ENCODE assay signal across 1 cellular context in the genomic region with DNA sequence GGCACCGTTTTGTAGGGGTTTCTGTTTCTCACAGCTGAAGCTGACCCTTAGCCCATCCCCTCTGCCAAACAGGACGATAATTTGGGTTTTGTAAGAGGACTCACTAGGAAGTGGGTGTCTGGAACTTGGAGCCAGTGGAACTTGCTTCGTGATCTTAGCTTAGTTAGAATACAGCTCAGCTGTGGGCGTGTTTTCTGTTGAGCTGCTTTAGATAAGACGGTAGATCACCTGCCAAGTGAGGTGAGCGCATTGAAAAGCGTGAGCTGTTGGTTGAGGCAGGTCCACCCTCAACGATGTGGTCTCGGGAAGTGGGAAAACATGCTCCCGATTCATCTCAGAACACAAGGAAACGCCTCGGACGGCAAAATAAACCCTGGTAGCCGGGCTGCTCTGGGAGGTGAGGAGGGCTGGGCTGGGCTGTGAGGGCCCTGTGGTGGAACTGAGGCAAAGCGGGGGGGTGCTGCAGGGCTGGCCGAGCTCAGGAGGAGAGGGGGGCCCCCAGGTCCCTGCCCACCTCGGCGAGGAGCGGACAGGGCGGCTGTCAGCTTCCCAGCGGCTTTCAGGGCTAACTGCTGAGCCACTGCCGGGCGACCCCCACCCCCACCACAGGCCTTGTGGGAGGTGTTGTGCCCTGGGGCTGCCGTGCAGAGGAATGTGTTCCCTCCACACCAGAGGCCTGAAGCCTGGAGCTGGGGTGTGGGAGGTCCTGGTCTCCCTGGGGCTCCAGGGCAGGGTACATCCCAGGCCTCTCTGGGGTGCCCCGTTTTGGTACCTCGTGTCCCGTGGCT.
TF ChIP-seq lines count a peak whose summit lies in the region.

No MANE protein-coding gene starts in this region.

TF ChIP-seq in GM12891, 5 proteins besides CTCF, POLR2A, EP300 and RAD21:
- no peak for TF ChIP-seq PAX5 (IDR thresholded peaks at IDR 0.05; ENCODE audit: insufficient read depth, low read length, severe bottlenecking)
- TF ChIP-seq POU2F2 (IDR thresholded peaks at IDR 0.05; ENCODE audit: low read depth, low read length): no peak
- TF ChIP-seq POLR2AphosphoS5 (IDR thresholded peaks at IDR 0.05; ENCODE audit: low read depth, low read length): no peak
- no peak for TF ChIP-seq TAF1 (IDR thresholded peaks at IDR 0.05; ENCODE audit: low read depth, low read length)
